In genomic region chr2:238100049-238100820, GRCh38 we compare ENCODE assay signal across 14 cellular contexts. TPM values are rescaled to one million over a fixed set of nuclear protein-coding genes. Genes with fewer than 3 reads are reported as not detected.
A peak's percentile ranks its signal among the peaks of the same experiment; 100 is the strongest.
DNase-seq lines count a peak whose midpoint lies in the region; ATAC-seq and TF ChIP-seq lines count a peak whose summit lies in the region.
"Had no signal": no experiment of that assay in that cellular context is flagged by ENCODE, and none has a peak within 500 bp of the region (broad histone marks: within the 10 kb centered on the region; RNA-seq: fewer than 3 reads in every experiment).

Gene ESPNL (plus strand): TSS chr2:238100340. CDS start chr2:238100420, 80 bp downstream.

- no peaks in the 10 kb centered on the region for H3K27me3 ChIP-seq in upper lobe of right lung

- peak within 1 kb of the TSS; percentile 54 for H3K4me2 ChIP-seq in OCI-LY7 (ENCODE audit: low read length)

- H3K4me3 Mint-ChIP-seq in activated naive CD4-positive, alpha-beta T cell treated with anti-CD3 and anti-CD28 coated beads, Interleukin-2, amount 10 ng/mL, durations not matched to agents 7 days and 5 days = no peak within 1 kb of the TSS
- H3K4me3 Mint-ChIP-seq in mesothelial cell of epicardium = no peak within 1 kb of the TSS

- CTCF ChIA-PET in activated naive CD4-positive, alpha-beta T cell treated with anti-CD3 and anti-CD28 coated beads, Interleukin-2, amount 10 ng/mL, durations not matched to agents 7 days and 5 days (lab: Charles Lee) = no interaction called here
- CTCF ChIA-PET in OCI-LY7 (lab: Charles Lee; ENCODE audit: unreplicated experiment) = no interaction called here

- H3K9me2 ChIP-seq in OCI-LY7 (ENCODE audit: insufficient read depth, low read length) = no peaks in the 10 kb centered on the region

- H4K20me1 ChIP-seq in OCI-LY7 (ENCODE audit: insufficient read depth, low read length) = no peaks in the 10 kb centered on the region

- H3K27ac Mint-ChIP-seq in activated naive CD4-positive, alpha-beta T cell treated with anti-CD3 and anti-CD28 coated beads, Interleukin-2, amount 10 ng/mL, durations not matched to agents 7 days and 5 days = no peak within 1 kb of the TSS
- no peak within 1 kb of the TSS for H3K27ac Mint-ChIP-seq in mesothelial cell of epicardium

- no peak within 1 kb of the TSS for H3K27ac ChIP-seq in OCI-LY7 (ENCODE audit: low read depth, low read length, poor library complexity, severe bottlenecking)
- H3K27ac ChIP-seq in upper lobe of right lung = no peak within 1 kb of the TSS
- H3K27ac ChIP-seq: thoracic aorta had no signal

- H3K36me3 Mint-ChIP-seq in activated naive CD4-positive, alpha-beta T cell treated with anti-CD3 and anti-CD28 coated beads, Interleukin-2, amount 10 ng/mL, durations not matched to agents 7 days and 5 days = peaks cover 4% of the 10 kb centered on the region
- peaks cover 1% of the 10 kb centered on the region for H3K36me3 Mint-ChIP-seq in mesothelial cell of epicardium

- peak; percentile 16 for DNase-seq in activated naive CD4-positive, alpha-beta T cell treated with anti-CD3 and anti-CD28 coated beads, Interleukin-2, amount 10 ng/mL, durations not matched to agents 7 days and 5 days
- DNase-seq in activated naive CD4-positive, alpha-beta T cell treated with anti-CD3 and anti-CD28 coated beads, Interleukin-2, amount 50 U/mL, for 16 hours = no peak
- no peak for DNase-seq in OCI-LY7 (ENCODE audit: low spot score)
- DNase-seq in erythroblast (lab: John Stamatoyannopoulos, UW) = peak; percentile 44 to 52
- peak; percentile 62 for DNase-seq in upper lobe of right lung
- no peak for DNase-seq in mesothelial cell of epicardium (ENCODE audit: low spot score in 2 of 2, unreplicated experiment in 2 of 2)
- no peak for DNase-seq in SW480 (ENCODE audit: low spot score)
- no peak for DNase-seq in NCI-H2227 (lab: John Stamatoyannopoulos, UW; ENCODE audit: unreplicated experiment)
- DNase-seq: anterior cingulate cortex; NCI-H1092 treated with DMSO at 0.1 percent for 48 hours; stimulated activated CD4-positive, alpha-beta T cell treated with anti-CD3 and anti-CD28 coated beads, Interleukin-15, amount 100 ng/mL, for 24 hours; T-helper 2 cell had no signal

- H3K9me3 ChIP-seq in OCI-LY7 (ENCODE audit: low read length) (no peaks in the 10 kb centered on the region), upper lobe of right lung (no peaks in the 10 kb centered on the region)
- H3K9me3 ChIP-seq: thoracic aorta had no signal

- ATAC-seq in upper lobe of right lung = no peak

- H3K36me3 ChIP-seq in OCI-LY7 (ENCODE audit: insufficient read depth, low read length) (no peaks in the 10 kb centered on the region), upper lobe of right lung (no peaks in the 10 kb centered on the region)
- H3K36me3 ChIP-seq: thoracic aorta had no signal

- H3K79me2 ChIP-seq in OCI-LY7 (ENCODE audit: insufficient read depth, low read depth, low read length) = no peaks in the 10 kb centered on the region

- H3K4me1 ChIP-seq in OCI-LY7 (ENCODE audit: insufficient read depth, low read length, poor library complexity, severe bottlenecking) = peaks cover 16% of the 10 kb centered on the region
- H3K4me1 ChIP-seq in upper lobe of right lung = no peaks in the 10 kb centered on the region

- H3K4me1 Mint-ChIP-seq in activated naive CD4-positive, alpha-beta T cell treated with anti-CD3 and anti-CD28 coated beads, Interleukin-2, amount 10 ng/mL, durations not matched to agents 7 days and 5 days = no peaks in the 10 kb centered on the region
- H3K4me1 Mint-ChIP-seq in mesothelial cell of epicardium = peaks cover 2% of the 10 kb centered on the region

- intact Hi-C loops in OCI-LY7 (cut with micrococcal nuclease; ENCODE audit: unreplicated experiment) (no loop called here), upper lobe of right lung (cut with DNase I) (no loop called here)

- POLR2A ChIA-PET in OCI-LY7 (lab: Charles Lee) = interaction anchor here (0.6 to 2.7 kb wide), 3 partner anchors 8 to 49 kb away, joined by 3 to 16 read pairs (median 3); no protein-coding TSS in a partner anchor

- no TSS peak for BruUV-seq in OCI-LY7 (replicated peaks; lab: Mats Ljungman, UMichigan)

- H3K27me3 Mint-ChIP-seq in activated naive CD4-positive, alpha-beta T cell treated with anti-CD3 and anti-CD28 coated beads, Interleukin-2, amount 10 ng/mL, durations not matched to agents 7 days and 5 days = peaks cover 4% of the 10 kb centered on the region
- H3K27me3 Mint-ChIP-seq in mesothelial cell of epicardium (ENCODE audit: low read depth) = no peaks in the 10 kb centered on the region

- H3K4me3 ChIP-seq in OCI-LY7 (ENCODE audit: low read depth, low read length, poor library complexity, severe bottlenecking) = no peak within 1 kb of the TSS
- no peak within 1 kb of the TSS for H3K4me3 ChIP-seq in upper lobe of right lung
- H3K4me3 ChIP-seq: lung, thoracic aorta had no signal

- no peak for TF ChIP-seq POLR2A in erythroblast (IDR thresholded peaks at IDR 0.05; ENCODE audit: low read length)

- H3K9me3 Mint-ChIP-seq in activated naive CD4-positive, alpha-beta T cell treated with anti-CD3 and anti-CD28 coated beads, Interleukin-2, amount 10 ng/mL, durations not matched to agents 7 days and 5 days = no peaks in the 10 kb centered on the region
- H3K9me3 Mint-ChIP-seq in mesothelial cell of epicardium = no peaks in the 10 kb centered on the region

- H2AFZ ChIP-seq in OCI-LY7 (ENCODE audit: low read length) = peak within 1 kb of the TSS; percentile 1; the same call in 1 of the 2 replicates

- no peak for TF ChIP-seq CTCF in OCI-LY7 (conservative IDR thresholded peaks at IDR 0.05; ENCODE audit: low read length)
- no peak for TF ChIP-seq CTCF in upper lobe of right lung (IDR thresholded peaks at IDR 0.05)
- TF ChIP-seq CTCF in mesothelial cell of epicardium (IDR thresholded peaks at IDR 0.05; ENCODE audit: unreplicated experiment) = no peak

RNA-seq across cellular contexts. Expression of gene ESPNL, which starts in this region (rescaled TPM):
- 7.6 and 7.7 TPM in 2 replicates for total RNA-seq in OCI-LY7 (2014; rRNA removed; shearing (Covaris generic))
- total RNA-seq in OCI-LY7 (2022) = 3.4 and 5.0 TPM in 2 replicates
- 0.35 TPM for total RNA-seq in upper lobe of right lung
- total RNA-seq in mesothelial cell of epicardium = 0.29 to 0.75 TPM (median 0.38 TPM) in 3 replicates

Comparison
In these comparisons a context has a peak if more than half of its experiments do, and no peak if none do; other contexts are left out.
1. DNase-seq: peak in activated naive CD4-positive, alpha-beta T cell treated with anti-CD3 and anti-CD28 coated beads, Interleukin-2, amount 10 ng/mL, durations not matched to agents 7 days and 5 days (single experiment) and erythroblast (2 of 2); none in activated naive CD4-positive, alpha-beta T cell treated with anti-CD3 and anti-CD28 coated beads, Interleukin-2, amount 50 U/mL, for 16 hours (single experiment), OCI-LY7 (single experiment), mesothelial cell of epicardium (0 of 2), SW480 (single experiment) and NCI-H2227 (single experiment).
2. Peak in DNase-seq in upper lobe of right lung; RNA of the gene not detected or under 1 TPM.